10 cellular contexts compared by ENCODE assay signal in genomic region chr6:149184523-149184922, GRCh38.
"Had no signal": no experiment of that assay in that cellular context is flagged by ENCODE, and none has a peak within 500 bp of the region (broad histone marks: within the 10 kb centered on the region; RNA-seq: fewer than 3 reads in every experiment).

No MANE protein-coding gene starts in this region.

- DNase-seq: H9, HCEC 1CT, IMR-90, Karpas-422, KBM-7 had no signal

- H3K9ac ChIP-seq: KMS-11 had no signal

- H3K27ac ChIP-seq: KMS-11 had no signal

- ATAC-seq: GM23338 had no signal

- H3K4me2 ChIP-seq: GM23338, KMS-11 had no signal

- FAIRE-seq: H1, H54, HTR-8/SVneo had no signal

- H2AFZ ChIP-seq: GM23338 had no signal

- H3K4me3 ChIP-seq: GM23338 had no signal
